Comparison of ENCODE assay signal across 8 cellular contexts in genomic region chrX:114959729-114960128, GRCh38. TPM values are rescaled to one million over a fixed set of nuclear protein-coding genes. Genes with fewer than 3 reads are reported as not detected.
A peak's percentile ranks its signal among the peaks of the same experiment; 100 is the strongest.
DNase-seq lines count a peak whose midpoint lies in the region; ATAC-seq and TF ChIP-seq lines count a peak whose summit lies in the region.

No MANE protein-coding gene starts in this region.

- H2AFZ ChIP-seq in HCT116 (ENCODE audit: low read depth, low read length, poor library complexity, severe bottlenecking), result no peak overlapping the region

- H3K4me1 Mint-ChIP-seq in activated CD4-positive, alpha-beta T cell treated with anti-CD3 and anti-CD28 coated beads, Interleukin-2, amount 10 ng/mL, durations not matched to agents 24 days and 14 days, result no peaks in the 10 kb centered on the region

- H3K4me3 ChIP-seq in AG09309 (ENCODE audit: control insufficient read depth, low read depth, low read length), result no peak overlapping the region
- H3K4me3 ChIP-seq in HCT116 (replicated peaks in 1 of 2; ENCODE audit: low read depth in 1 of 2, low read length in 2 of 2), result no peak overlapping the region

- no peaks in the 10 kb centered on the region for H3K9me2 ChIP-seq in HCT116 (ENCODE audit: insufficient read depth)

- H3K4me2 ChIP-seq in HCT116 (ENCODE audit: low read length), result no peak overlapping the region

- BruUV-seq in HCT116 (replicated peaks; lab: Mats Ljungman, UMichigan), result no TSS peak

- H3K27ac Mint-ChIP-seq in activated CD4-positive, alpha-beta T cell treated with anti-CD3 and anti-CD28 coated beads, Interleukin-2, amount 10 ng/mL, durations not matched to agents 24 days and 14 days, result no peak overlapping the region

- no peak overlapping the region for H3K9ac ChIP-seq in HCT116 (ENCODE audit: low read length)

- TF ChIP-seq POLR2A in HCT116 (IDR thresholded peaks at IDR 0.05; ENCODE audit: borderline replicate concordance, extremely low read depth, insufficient read depth, insufficient read length), result no peak

- RAD21 ChIA-PET in HCT116 (lab: Charles Lee; ENCODE audit: low non-redundant PET in 1 of 2, low total read pairs in 2 of 2, uncharacterized antibody in 2 of 2, unreplicated experiment in 2 of 2), result interaction anchor here (1.0 to 1.3 kb wide), 2 partner anchors 333 kb away, joined by 6 to 8 read pairs; no protein-coding TSS in a partner anchor

- no peaks in the 10 kb centered on the region for H3K9me3 ChIP-seq in HCT116 (ENCODE audit: control insufficient read depth in 1 of 2, insufficient read depth in 1 of 2, low read depth in 1 of 2, low read length in 2 of 2)

- no peaks in the 10 kb centered on the region for H3K27me3 ChIP-seq in HCT116 (ENCODE audit: insufficient read depth, low read length)

- H3K27ac ChIP-seq in HCT116 (ENCODE audit: low read depth, low read length), result no peak overlapping the region

- POLR2A ChIA-PET in HCT116 (lab: Charles Lee), result no interaction called here

- TF ChIP-seq CTCF in AG09309 (IDR thresholded peaks at IDR 0.05; ENCODE audit: control insufficient read depth, insufficient read depth, low read depth, low read length, missing control alignments) (peak; percentile 38), HCT116 (IDR thresholded peaks at IDR 0.05 in 2 of 3, conservative IDR thresholded peaks at IDR 0.05 in 1 of 3; ENCODE audit: borderline replicate concordance in 1 of 3, insufficient read depth in 1 of 3, low read depth in 2 of 3, low read length in 2 of 3) (peak; percentile 18 to 54 (median 22); a peak in 4 of 6 replicates)

- no peaks in the 10 kb centered on the region for H3K79me2 ChIP-seq in HCT116 (ENCODE audit: insufficient read depth, low read length)

- intact Hi-C loops in HCT116 (cut with micrococcal nuclease), result loop anchor here (5.0 kb wide), 3 partner anchors 332 to 1032 kb away; no protein-coding TSS in a partner anchor
- intact Hi-C loops in activated CD4-positive, alpha-beta T cell treated with anti-CD3 and anti-CD28 coated beads, Interleukin-2, amount 10 ng/mL, durations not matched to agents 24 days and 14 days (cut with micrococcal nuclease), result no loop called here

- no peak overlapping the region for H3K4me3 Mint-ChIP-seq in activated CD4-positive, alpha-beta T cell treated with anti-CD3 and anti-CD28 coated beads, Interleukin-2, amount 10 ng/mL, durations not matched to agents 24 days and 14 days

- H3K36me3 ChIP-seq in HCT116 (ENCODE audit: control insufficient read depth in 1 of 2, insufficient read depth in 2 of 2, low read length in 2 of 2), result no peaks in the 10 kb centered on the region

- CTCF ChIA-PET in HCT116 (lab: Charles Lee), result interaction anchor here (0.7 to 1.8 kb wide), 8 partner anchors 15 to 1031 kb away, joined by 3 to 24 read pairs (median 4); no protein-coding TSS in a partner anchor

- no peaks in the 10 kb centered on the region for H3K36me3 Mint-ChIP-seq in activated CD4-positive, alpha-beta T cell treated with anti-CD3 and anti-CD28 coated beads, Interleukin-2, amount 10 ng/mL, durations not matched to agents 24 days and 14 days (ENCODE audit: low read depth)

- H3K9me3 Mint-ChIP-seq in activated CD4-positive, alpha-beta T cell treated with anti-CD3 and anti-CD28 coated beads, Interleukin-2, amount 10 ng/mL, durations not matched to agents 24 days and 14 days, result no peaks in the 10 kb centered on the region

- no peaks in the 10 kb centered on the region for H4K20me1 ChIP-seq in HCT116 (ENCODE audit: insufficient read depth)

- no peak for ATAC-seq in HCT116
- ATAC-seq in HG03521 (IDR thresholded peaks at IDR 0.05; ENCODE audit: unreplicated experiment), result no peak
- no peak for ATAC-seq in HG02571 (IDR thresholded peaks at IDR 0.05; ENCODE audit: unreplicated experiment)

- H3K27me3 Mint-ChIP-seq in activated CD4-positive, alpha-beta T cell treated with anti-CD3 and anti-CD28 coated beads, Interleukin-2, amount 10 ng/mL, durations not matched to agents 24 days and 14 days, result no peaks in the 10 kb centered on the region

- DNase-seq in AG09309 (ENCODE audit: low read depth), result no peak
- no peak for DNase-seq in HCT116 (ENCODE audit: low read depth, low spot score)
- peak; percentile 20 for DNase-seq in amniotic epithelial cell (ENCODE audit: low read depth)
- DNase-seq in iPS-NIHi11 (ENCODE audit: low spot score), result peak; percentile 10
- DNase-seq in activated T-cell treated with anti-CD3 and anti-CD28 coated beads, Interleukin-2, amount 50 U/mL, for 1 hour, result no peak
- DNase-seq in activated CD4-positive, alpha-beta T cell treated with anti-CD3 and anti-CD28 coated beads, Interleukin-2, amount 10 ng/mL, durations not matched to agents 24 days and 14 days, result no peak

- TF ChIP-seq RAD21 in HCT116 (IDR thresholded peaks at IDR 0.05; ENCODE audit: low read depth), result peak; percentile 54

- H3K4me1 ChIP-seq in HCT116 (ENCODE audit: control insufficient read depth in 1 of 2, insufficient read depth in 2 of 2, low read length in 2 of 2), result no peaks in the 10 kb centered on the region

TF ChIP-seq in HCT116, 20 proteins besides CTCF, POLR2A, EP300 and RAD21:
- TF ChIP-seq EGR1 (IDR thresholded peaks at IDR 0.05; ENCODE audit: low read depth), result no peak

RNA-seq across cellular contexts. Expression of gene IL13RA2, which starts 57.7 kb away (rescaled TPM):
- not detected for total RNA-seq in HCT116 (2021; ENCODE audit: unreplicated experiment)
- not detected in 2 replicates for polyA plus RNA-seq in HCT116 (2012)
- total RNA-seq in activated CD4-positive, alpha-beta T cell treated with anti-CD3 and anti-CD28 coated beads, Interleukin-2, amount 10 ng/mL, durations not matched to agents 24 days and 14 days, result not detected in 2 replicates

Comparison
In these comparisons a context has a peak if more than half of its experiments do, and no peak if none do; other contexts are left out.
1. DNase-seq: peak in amniotic epithelial cell (single experiment) and iPS-NIHi11 (single experiment); none in AG09309 (single experiment), HCT116 (single experiment), activated T-cell treated with anti-CD3 and anti-CD28 coated beads, Interleukin-2, amount 50 U/mL, for 1 hour (single experiment) and activated CD4-positive, alpha-beta T cell treated with anti-CD3 and anti-CD28 coated beads, Interleukin-2, amount 10 ng/mL, durations not matched to agents 24 days and 14 days (single experiment).